16 cellular contexts compared by ENCODE assay signal in genomic region chr3:141482250-141482937, GRCh38. TPM values are rescaled to one million over a fixed set of nuclear protein-coding genes. Genes with fewer than 3 reads are reported as not detected.
DNase-seq lines count a peak whose midpoint lies in the region; ATAC-seq, FAIRE-seq and TF ChIP-seq lines count a peak whose summit lies in the region.
"Had no signal": no experiment of that assay in that cellular context is flagged by ENCODE, and none has a peak within 500 bp of the region (broad histone marks: within the 10 kb centered on the region; RNA-seq: fewer than 3 reads in every experiment).

No MANE protein-coding gene starts in this region.

- H3K9ac ChIP-seq in astrocyte (ENCODE audit: low read length) = no peak overlapping the region

- H2AFZ ChIP-seq in astrocyte (ENCODE audit: low read depth, low read length) = no peak overlapping the region
- H2AFZ ChIP-seq: GM23338 had no signal

- H3K4me1 Mint-ChIP-seq in astrocyte (ENCODE audit: low read depth, unreplicated experiment) = peaks cover 17% of the 10 kb centered on the region

- H3K36me3 ChIP-seq in astrocyte (ENCODE audit: insufficient read depth, low read length) = no peaks in the 10 kb centered on the region
- H3K36me3 ChIP-seq in spleen = no peaks in the 10 kb centered on the region
- H3K36me3 ChIP-seq: pancreas, tibial artery had no signal

- H3K27me3 Mint-ChIP-seq in astrocyte (ENCODE audit: low read depth, unreplicated experiment) = no peaks in the 10 kb centered on the region

- FAIRE-seq in astrocyte (lab: Jason Lieb, UNC) = no peak
- FAIRE-seq: pancreas had no signal

- H3K27me3 ChIP-seq in astrocyte (ENCODE audit: insufficient read depth, low read length) (no peaks in the 10 kb centered on the region), spleen (replicated peaks in 1 of 7) (no peaks in the 10 kb centered on the region)
- H3K27me3 ChIP-seq: pancreas, tibial artery had no signal

- peaks cover 3% of the 10 kb centered on the region for H3K9me3 Mint-ChIP-seq in astrocyte (ENCODE audit: unreplicated experiment)
- H3K9me3 Mint-ChIP-seq: effector memory CD8-positive, alpha-beta T cell; GM23338 had no signal

- no peak for ATAC-seq in GM21526 (IDR thresholded peaks at IDR 0.05; ENCODE audit: low FRiP score, unreplicated experiment)
- no peak for ATAC-seq in HG02938 (IDR thresholded peaks at IDR 0.05; ENCODE audit: unreplicated experiment)
- no peak for ATAC-seq in GM18873 (IDR thresholded peaks at IDR 0.05; ENCODE audit: low FRiP score, unreplicated experiment)
- ATAC-seq: activated naive CD4-positive, alpha-beta T cell treated with anti-CD3 and anti-CD28 coated beads, Interleukin-2, amount 50 U/mL, for 72 hours; effector memory CD8-positive, alpha-beta T cell; GM23338; left lobe of liver; pancreas had no signal

- no peaks in the 10 kb centered on the region for H3K79me2 ChIP-seq in astrocyte (ENCODE audit: insufficient read depth, low read length)

- intact Hi-C loops in spleen (cut with DNase I; ENCODE audit: low total_unique reads) = no loop called here

- DNase-seq in COLO829 (ENCODE audit: low spot score) = peak; percentile 61
- peak; percentile 92 for DNase-seq in LHCN-M2 (ENCODE audit: low read depth)
- peak; percentile 74 for DNase-seq in astrocyte (ENCODE audit: low read depth)
- peak; percentile 64 for DNase-seq in kidney glomerular epithelial cell (lab: John Stamatoyannopoulos, UW)
- no peak for DNase-seq in spleen
- DNase-seq: DMS79 treated with DMSO at 0.1 percent for 48 hours; effector memory CD8-positive, alpha-beta T cell; NCI-H1105; pancreas; tibial artery had no signal

- H3K27ac Mint-ChIP-seq in astrocyte (ENCODE audit: unreplicated experiment) = no peak overlapping the region
- H3K27ac Mint-ChIP-seq: activated naive CD4-positive, alpha-beta T cell treated with anti-CD3 and anti-CD28 coated beads, Interleukin-2, amount 50 U/mL, for 72 hours; effector memory CD8-positive, alpha-beta T cell; GM23338 had no signal

- H3K36me3 Mint-ChIP-seq in astrocyte (ENCODE audit: low read depth, unreplicated experiment) = peaks cover 4% of the 10 kb centered on the region

- 83 to 90% (median 88%) methylated on average over 5 of the region's 5 CpGs for WGBS in spleen, 5 donors

- H3K4me3 Mint-ChIP-seq in astrocyte (ENCODE audit: unreplicated experiment) = no peak overlapping the region
- H3K4me3 Mint-ChIP-seq: effector memory CD8-positive, alpha-beta T cell; GM23338 had no signal

- TF ChIP-seq CTCF in astrocyte (IDR thresholded peaks at IDR 0.05; ENCODE audit: insufficient read depth, low read depth, low read length) = no peak
- TF ChIP-seq CTCF in spleen (IDR thresholded peaks at IDR 0.05 in 8 of 11, conservative IDR thresholded peaks at IDR 0.05 in 3 of 11) = no peak

- H4K20me1 ChIP-seq in astrocyte (ENCODE audit: insufficient read depth, low read length) = no peaks in the 10 kb centered on the region

- H3K9me3 ChIP-seq in astrocyte (ENCODE audit: insufficient read depth, low read depth, low read length) (no peaks in the 10 kb centered on the region), spleen (no peaks in the 10 kb centered on the region)
- H3K9me3 ChIP-seq: pancreas, tibial artery had no signal

- H3K4me1 ChIP-seq in astrocyte (ENCODE audit: insufficient read depth, low read length) (peaks cover 15% of the 10 kb centered on the region), spleen (peaks cover 9 to 48% (median 18%) of the 10 kb centered on the region in 6 donors)
- H3K4me1 ChIP-seq: pancreas had no signal

- no peak overlapping the region for H3K4me2 ChIP-seq in astrocyte (ENCODE audit: low read length)
- H3K4me2 ChIP-seq: GM23338 had no signal

- H3K27ac ChIP-seq in astrocyte (ENCODE audit: low read depth, low read length) (no peak overlapping the region), spleen (peak overlapping the region in 3 of 8 donors; percentile 99 to 100 (median 99))
- H3K27ac ChIP-seq: pancreas, tibial artery had no signal

- H3K4me3 ChIP-seq in astrocyte (ENCODE audit: insufficient read depth, low read depth, low read length) (no peak overlapping the region), spleen (no peak overlapping the region)
- H3K4me3 ChIP-seq: GM23338, pancreas, tibial artery had no signal

- TF ChIP-seq POLR2A in spleen (IDR thresholded peaks at IDR 0.05) = no peak

RNA-seq across cellular contexts. Expression of gene RASA2, which starts 4.4 kb away (rescaled TPM):
- 10.9 and 11.3 TPM in 2 replicates for total RNA-seq in LHCN-M2 (2014; rRNA removed)
- polyA plus RNA-seq in LHCN-M2 (2012) = 2.3 TPM
- 14.3 and 19.0 TPM in 2 replicates for total RNA-seq in astrocyte
- 10 to 100 TPM; 37.5 to 90.6 (median 52.8) TPM for total RNA-seq in spleen
- 10 to 100 TPM in 2 of 3 donors, 1 to 10 TPM in 1; 9.4 to 11.5 (median 10.8) TPM for polyA plus RNA-seq in spleen
